23 cellular contexts compared by ENCODE assay signal in genomic region chr9:135703726-135704125, GRCh38. TPM values are rescaled to one million over a fixed set of nuclear protein-coding genes. Genes with fewer than 3 reads are reported as not detected.
"Had no signal": no experiment of that assay in that cellular context is flagged by ENCODE, and none has a peak within 500 bp of the region (broad histone marks: within the 10 kb centered on the region; RNA-seq: fewer than 3 reads in every experiment).

No MANE protein-coding gene starts in this region.

- H3K36me3 ChIP-seq: brain microvascular endothelial cell, transverse colon had no signal

- H3K9me3 Mint-ChIP-seq: activated CD4-positive, alpha-beta T cell treated with anti-CD3 and anti-CD28 coated beads, Interleukin-2, amount 10 ng/mL, durations not matched to agents 7 days and 5 days; activated naive CD8-positive, alpha-beta T cell treated with anti-CD3 and anti-CD28 coated beads, Interleukin-2, amount 10 ng/mL, durations not matched to agents 7 days and 5 days; activated T-helper 1 cell treated with anti-CD3 and anti-CD28 coated beads, Interleukin-12 subunit alpha, Interleukin-12 subunit beta, Interleukin-2, Interleukin-4 antibody, amounts not matched to agents 30 ng/mL and 10 ng/mL and 1 ng/mL, durations not matched to agents 14 hours and 24 hours and 36 hours; central memory CD8-positive, alpha-beta T cell; naive thymus-derived CD4-positive, alpha-beta T cell had no signal

- H3K4me1 Mint-ChIP-seq: activated CD4-positive, alpha-beta T cell treated with anti-CD3 and anti-CD28 coated beads, Interleukin-2, amount 10 ng/mL, durations not matched to agents 7 days and 5 days; activated naive CD8-positive, alpha-beta T cell treated with anti-CD3 and anti-CD28 coated beads, Interleukin-2, amount 10 ng/mL, durations not matched to agents 7 days and 5 days; central memory CD8-positive, alpha-beta T cell; naive thymus-derived CD4-positive, alpha-beta T cell had no signal

- ATAC-seq: left lobe of liver; naive thymus-derived CD4-positive, alpha-beta T cell had no signal

- H3K4me3 Mint-ChIP-seq: activated CD4-positive, alpha-beta T cell treated with anti-CD3 and anti-CD28 coated beads, Interleukin-2, amount 10 ng/mL, durations not matched to agents 7 days and 5 days; activated naive CD8-positive, alpha-beta T cell treated with anti-CD3 and anti-CD28 coated beads, Interleukin-2, amount 10 ng/mL, durations not matched to agents 7 days and 5 days; activated T-helper 1 cell treated with anti-CD3 and anti-CD28 coated beads, Interleukin-12 subunit alpha, Interleukin-12 subunit beta, Interleukin-2, Interleukin-4 antibody, amounts not matched to agents 30 ng/mL and 10 ng/mL and 1 ng/mL, durations not matched to agents 14 hours and 24 hours and 36 hours; central memory CD8-positive, alpha-beta T cell had no signal

- H3K9me3 ChIP-seq: transverse colon had no signal

- H3K27me3 Mint-ChIP-seq: activated CD4-positive, alpha-beta T cell treated with anti-CD3 and anti-CD28 coated beads, Interleukin-2, amount 10 ng/mL, durations not matched to agents 7 days and 5 days; activated naive CD8-positive, alpha-beta T cell treated with anti-CD3 and anti-CD28 coated beads, Interleukin-2, amount 10 ng/mL, durations not matched to agents 7 days and 5 days had no signal

- H3K27ac ChIP-seq: brain microvascular endothelial cell, epithelial cell of prostate, transverse colon had no signal

- H3K4me3 ChIP-seq: transverse colon had no signal

- DNase-seq: activated CD4-positive, alpha-beta T cell treated with anti-CD3 and anti-CD28 coated beads, Interleukin-2, amount 10 ng/mL, durations not matched to agents 7 days and 5 days; activated CD4-positive, CD25-positive, alpha-beta regulatory T cell; activated naive CD8-positive, alpha-beta T cell treated with anti-CD3 and anti-CD28 coated beads, Interleukin-2, amount 10 ng/mL, durations not matched to agents 7 days and 5 days; brain microvascular endothelial cell; cortex of kidney; effector CD8-positive, alpha-beta T cell; naive thymus-derived CD4-positive, alpha-beta T cell; nucleus accumbens; small intestine; stimulated activated CD4-positive, alpha-beta T cell treated with anti-CD3 and anti-CD28 coated beads, Interleukin-4, amount 100 ng/mL, for 4 hours; stimulated activated CD8-positive, alpha-beta memory T cell treated with anti-CD3 and anti-CD28 coated beads, Interleukin-4, amount 100 ng/mL, for 48 hours; stimulated activated naive CD4-positive, alpha-beta T cell treated with Interleukin-2 at 50 U/mL for 16 hours; transverse colon had no signal

- H3K27ac Mint-ChIP-seq: activated CD4-positive, alpha-beta T cell treated with anti-CD3 and anti-CD28 coated beads, Interleukin-2, amount 10 ng/mL, durations not matched to agents 7 days and 5 days; activated naive CD8-positive, alpha-beta T cell treated with anti-CD3 and anti-CD28 coated beads, Interleukin-2, amount 10 ng/mL, durations not matched to agents 7 days and 5 days; activated T-helper 1 cell treated with anti-CD3 and anti-CD28 coated beads, Interleukin-12 subunit alpha, Interleukin-12 subunit beta, Interleukin-2, Interleukin-4 antibody, amounts not matched to agents 30 ng/mL and 10 ng/mL and 1 ng/mL, durations not matched to agents 14 hours and 24 hours and 36 hours; naive thymus-derived CD4-positive, alpha-beta T cell; progenitor cell of endocrine pancreas had no signal

- H3K36me3 Mint-ChIP-seq: activated naive CD8-positive, alpha-beta T cell treated with anti-CD3 and anti-CD28 coated beads, Interleukin-2, amount 10 ng/mL, durations not matched to agents 7 days and 5 days; naive thymus-derived CD4-positive, alpha-beta T cell had no signal

RNA-seq across cellular contexts. Expression of gene KCNT1, which starts 1.7 kb away (rescaled TPM):
- total RNA-seq: activated naive CD8-positive, alpha-beta T cell treated with anti-CD3 and anti-CD28 coated beads, Interleukin-2, amount 10 ng/mL, durations not matched to agents 7 days and 5 days; activated T-helper 1 cell treated with anti-CD3 and anti-CD28 coated beads, Interleukin-12 subunit alpha, Interleukin-12 subunit beta, Interleukin-2, Interleukin-4 antibody, amounts not matched to agents 30 ng/mL and 10 ng/mL and 1 ng/mL, durations not matched to agents 14 hours and 24 hours and 36 hours; fibroblast of lung; left lobe of liver; lung microvascular endothelial cell; progenitor cell of endocrine pancreas; T-helper 2 cell treated with Interferon-gamma antibody and Interleukin-4, amounts not matched to agents 100 ng/mL and 5 ng/mL, for 36 hours had no signal
- polyA plus RNA-seq: fibroblast of lung; naive thymus-derived CD4-positive, alpha-beta T cell had no signal

RNA-seq across cellular contexts. Expression of gene SOHLH1, which starts 4.4 kb away (rescaled TPM):
- total RNA-seq: activated CD4-positive, alpha-beta T cell treated with anti-CD3 and anti-CD28 coated beads, Interleukin-2, amount 10 ng/mL, durations not matched to agents 7 days and 5 days; activated naive CD8-positive, alpha-beta T cell treated with anti-CD3 and anti-CD28 coated beads, Interleukin-2, amount 10 ng/mL, durations not matched to agents 7 days and 5 days; activated T-helper 1 cell treated with anti-CD3 and anti-CD28 coated beads, Interleukin-12 subunit alpha, Interleukin-12 subunit beta, Interleukin-2, Interleukin-4 antibody, amounts not matched to agents 30 ng/mL and 10 ng/mL and 1 ng/mL, durations not matched to agents 14 hours and 24 hours and 36 hours; fibroblast of lung; frontal cortex; left lobe of liver; lung microvascular endothelial cell; naive thymus-derived CD4-positive, alpha-beta T cell; progenitor cell of endocrine pancreas; right cardiac atrium; T-helper 2 cell treated with Interferon-gamma antibody and Interleukin-4, amounts not matched to agents 100 ng/mL and 5 ng/mL, for 36 hours; transverse colon had no signal
- polyA plus RNA-seq: fibroblast of lung; naive thymus-derived CD4-positive, alpha-beta T cell; right cardiac atrium; small intestine had no signal

RNA-seq across cellular contexts. Expression of gene LCN9, which starts 40.6 kb away (rescaled TPM):
- total RNA-seq: activated CD4-positive, alpha-beta T cell treated with anti-CD3 and anti-CD28 coated beads, Interleukin-2, amount 10 ng/mL, durations not matched to agents 7 days and 5 days; activated naive CD8-positive, alpha-beta T cell treated with anti-CD3 and anti-CD28 coated beads, Interleukin-2, amount 10 ng/mL, durations not matched to agents 7 days and 5 days; activated T-helper 1 cell treated with anti-CD3 and anti-CD28 coated beads, Interleukin-12 subunit alpha, Interleukin-12 subunit beta, Interleukin-2, Interleukin-4 antibody, amounts not matched to agents 30 ng/mL and 10 ng/mL and 1 ng/mL, durations not matched to agents 14 hours and 24 hours and 36 hours; fibroblast of lung; frontal cortex; left lobe of liver; lung microvascular endothelial cell; naive thymus-derived CD4-positive, alpha-beta T cell; right cardiac atrium; T-helper 2 cell treated with Interferon-gamma antibody and Interleukin-4, amounts not matched to agents 100 ng/mL and 5 ng/mL, for 36 hours; transverse colon had no signal
- polyA plus RNA-seq: fibroblast of lung; naive thymus-derived CD4-positive, alpha-beta T cell; right cardiac atrium; small intestine had no signal
